Comparison of ENCODE assay signal across 8 cellular contexts in the genomic region with DNA sequence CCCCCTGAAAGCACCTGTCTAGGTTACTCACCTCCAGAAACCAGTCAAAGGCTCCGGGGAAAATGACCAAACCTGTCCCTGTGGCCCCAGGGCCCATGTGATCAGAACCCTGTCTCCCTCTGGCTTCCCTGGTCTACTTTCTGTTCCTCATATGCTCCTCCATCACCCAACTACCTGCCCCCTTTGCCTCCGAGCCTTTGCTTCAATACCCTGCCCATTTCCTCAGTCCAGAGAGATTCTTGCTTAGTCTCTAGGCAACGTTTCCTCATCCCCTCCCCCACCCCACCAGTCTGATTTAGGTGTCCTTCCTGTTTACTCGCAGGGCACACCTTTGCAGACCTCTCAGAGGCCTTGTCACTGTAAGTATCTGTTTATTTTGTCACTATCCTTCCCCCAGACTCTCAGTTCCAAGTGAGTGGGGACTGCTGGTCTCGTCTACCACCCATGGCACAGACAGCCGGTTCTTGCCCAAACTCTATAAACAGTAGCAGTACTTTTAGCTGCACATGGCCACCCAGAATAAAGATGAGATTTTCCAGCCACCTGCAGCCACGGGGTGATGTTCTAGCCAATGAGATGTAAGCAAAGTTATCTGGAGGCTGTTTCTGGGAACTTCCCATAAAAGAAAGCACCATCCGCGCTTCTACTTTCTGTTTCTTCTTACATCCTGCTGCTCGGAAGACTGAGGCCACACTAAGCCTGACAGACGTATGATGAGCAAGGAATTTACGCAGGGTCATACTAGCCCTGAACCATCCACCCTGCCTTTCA. TPM values are rescaled to one million over a fixed set of nuclear protein-coding genes. Genes with fewer than 3 reads are reported as not detected.
DNase-seq lines count a peak whose midpoint lies in the region; ATAC-seq and TF ChIP-seq lines count a peak whose summit lies in the region.

No MANE protein-coding gene starts in this region.

- H3K27ac Mint-ChIP-seq in activated naive CD4-positive, alpha-beta T cell treated with anti-CD3 and anti-CD28 coated beads for 36 hours, result peak overlapping the region; percentile 99

- H3K4me1 ChIP-seq in OCI-LY3 (ENCODE audit: low read length), result peaks cover 51% of the 10 kb centered on the region
- H3K4me1 ChIP-seq in psoas muscle, result no peaks in the 10 kb centered on the region

- DNase-seq in activated naive CD4-positive, alpha-beta T cell treated with anti-CD3 and anti-CD28 coated beads for 36 hours, result peak; percentile 79
- DNase-seq in psoas muscle (no peak), cortex of kidney (lab: John Stamatoyannopoulos, UW) (no peak), LoVo (ENCODE audit: low spot score) (no peak), NCI-H1694 treated with DMSO at 0.1 percent for 48 hours (lab: John Stamatoyannopoulos, UW) (no peak)

- H3K36me3 ChIP-seq in OCI-LY3 (replicated peaks; ENCODE audit: low read depth, low read length) (peaks cover 32% of the 10 kb centered on the region), psoas muscle (ENCODE audit: insufficient read depth in 1 of 2, low read depth in 1 of 2) (no peaks in the 10 kb centered on the region)

- TF ChIP-seq CTCF in OCI-LY3 (IDR thresholded peaks at IDR 0.05; ENCODE audit: low read depth, low read length), result no peak
- no peak for TF ChIP-seq CTCF in psoas muscle (IDR thresholded peaks at IDR 0.05)

- H3K9ac ChIP-seq in OCI-LY3 (ENCODE audit: low read length), result peak overlapping the region; percentile 62

- CTCF ChIA-PET in activated naive CD4-positive, alpha-beta T cell treated with anti-CD3 and anti-CD28 coated beads for 36 hours (lab: Charles Lee), result interaction anchor here (0.5 to 2.5 kb wide), 4 partner anchors 10 to 247 kb away, joined by 3 to 7 read pairs (median 4); no protein-coding TSS in a partner anchor

- ATAC-seq in GM18505 (IDR thresholded peaks at IDR 0.05; ENCODE audit: unreplicated experiment) (peak; percentile 87), HG02623 (IDR thresholded peaks at IDR 0.05; ENCODE audit: unreplicated experiment) (peak; percentile 77), psoas muscle (no peak)

- H3K9me3 Mint-ChIP-seq in activated naive CD4-positive, alpha-beta T cell treated with anti-CD3 and anti-CD28 coated beads for 36 hours, result peaks cover 2% of the 10 kb centered on the region

- H3K4me3 ChIP-seq in OCI-LY3 (ENCODE audit: low read length), result peak overlapping the region; percentile 73
- peak overlapping the region; percentile 18 for H3K4me3 ChIP-seq in psoas muscle

- H3K36me3 Mint-ChIP-seq in activated naive CD4-positive, alpha-beta T cell treated with anti-CD3 and anti-CD28 coated beads for 36 hours (ENCODE audit: low read depth), result peaks cover 33% of the 10 kb centered on the region

- H3K4me2 ChIP-seq in OCI-LY3 (ENCODE audit: low read length), result peak overlapping the region; percentile 93

- no peak overlapping the region for H2AFZ ChIP-seq in OCI-LY3 (ENCODE audit: low read depth, low read length)

- no peaks in the 10 kb centered on the region for H3K27me3 ChIP-seq in OCI-LY3 (ENCODE audit: low read depth, low read length)
- H3K27me3 ChIP-seq in psoas muscle (ENCODE audit: insufficient read depth in 3 of 3, low read length in 2 of 3), result no peaks in the 10 kb centered on the region

- intact Hi-C loops in activated naive CD4-positive, alpha-beta T cell treated with anti-CD3 and anti-CD28 coated beads for 36 hours (cut with micrococcal nuclease), result loop anchor here (1.0 to 10.0 kb wide), 9 partner anchors 12 to 1031 kb away; no protein-coding TSS in a partner anchor
- intact Hi-C loops in psoas muscle (cut with DNase I), result no loop called here

- H3K79me2 ChIP-seq in OCI-LY3 (ENCODE audit: low read length), result peaks cover 93% of the 10 kb centered on the region

- TF ChIP-seq POLR2A in GM18505 (IDR thresholded peaks at IDR 0.05; ENCODE audit: borderline replicate concordance, extremely low read depth, insufficient read depth, insufficient read length), result no peak

- H3K4me1 Mint-ChIP-seq in activated naive CD4-positive, alpha-beta T cell treated with anti-CD3 and anti-CD28 coated beads for 36 hours (ENCODE audit: low read depth), result peaks cover 85% of the 10 kb centered on the region

- 70 to 77% (median 71%) methylated on average over 12 of the region's 12 CpGs for WGBS in psoas muscle, 3 donors

- no peaks in the 10 kb centered on the region for H3K27me3 Mint-ChIP-seq in activated naive CD4-positive, alpha-beta T cell treated with anti-CD3 and anti-CD28 coated beads for 36 hours (ENCODE audit: low read depth)

- H3K27ac ChIP-seq in OCI-LY3 (ENCODE audit: low read length), result peak overlapping the region; percentile 87
- H3K27ac ChIP-seq in psoas muscle, result no peak overlapping the region

- H3K9me3 ChIP-seq in OCI-LY3 (ENCODE audit: insufficient read depth, low read length) (0 out of 2 replicates have a peak, but pooled peaks cover 4% of the 10 kb centered on the region), psoas muscle (no peaks in the 10 kb centered on the region)

- H3K4me3 Mint-ChIP-seq in activated naive CD4-positive, alpha-beta T cell treated with anti-CD3 and anti-CD28 coated beads for 36 hours, result peak overlapping the region; percentile 80

- H4K20me1 ChIP-seq in OCI-LY3 (ENCODE audit: insufficient read depth, low read length), result peaks cover 19% of the 10 kb centered on the region

RNA-seq across cellular contexts. Expression of gene ELOVL5, which starts 13.3 kb away (rescaled TPM):
- 100 to 1,000 TPM; 132 to 136 TPM for total RNA-seq in activated naive CD4-positive, alpha-beta T cell treated with anti-CD3 and anti-CD28 coated beads for 36 hours
- total RNA-seq in psoas muscle, result 10 to 100 TPM in 1 of 4 donors, 1 to 10 TPM in 3; 5.7 to 14.4 (median 8.7) TPM
- 1 to 10 TPM; 4.8 to 9.2 (median 5.8) TPM for polyA plus RNA-seq in psoas muscle

Comparison
In these comparisons a context has a peak if more than half of its experiments do, and no peak if none do; other contexts are left out.
1. ATAC-seq: peak in GM18505 (single experiment) and HG02623 (single experiment); none in psoas muscle (0 of 4).
2. RNA of gene ELOVL5, which starts 13.3 kb away (total RNA-seq): 132 to 136 TPM in activated naive CD4-positive, alpha-beta T cell treated with anti-CD3 and anti-CD28 coated beads for 36 hours; 5.7 to 14.4 TPM in psoas muscle; every median in the first group is over 4 times any median in the second.